36 cellular contexts compared by ENCODE assay signal in genomic region chr14:101579372-101580080, GRCh38. TPM values are rescaled to one million over a fixed set of nuclear protein-coding genes. Genes with fewer than 3 reads are reported as not detected.
"Had no signal": no experiment of that assay in that cellular context is flagged by ENCODE, and none has a peak within 500 bp of the region (broad histone marks: within the 10 kb centered on the region; RNA-seq: fewer than 3 reads in every experiment).

No MANE protein-coding gene starts in this region.

- H3K27ac ChIP-seq: brain microvascular endothelial cell, KMS-11, Peyer's patch, VCaP had no signal

- H3K36me3 Mint-ChIP-seq: activated naive CD8-positive, alpha-beta T cell treated with anti-CD3 and anti-CD28 coated beads for 36 hours had no signal

- H3K9ac ChIP-seq: KMS-11 had no signal

- H3K9me3 ChIP-seq: Peyer's patch had no signal

- H3K4me3 ChIP-seq: Peyer's patch had no signal

- H3K4me1 Mint-ChIP-seq: activated B cell treated with CpG ODN at 0.5 μM for 24 hours; activated naive CD8-positive, alpha-beta T cell treated with anti-CD3 and anti-CD28 coated beads for 36 hours; activated T-helper 17 cell treated with anti-CD3 and anti-CD28 coated beads, Interleukin-2, amount 50 U/mL, for 72 hours had no signal

- H3K4me1 ChIP-seq: Peyer's patch had no signal

- H3K27me3 ChIP-seq: brain microvascular endothelial cell, Peyer's patch had no signal

- H3K4me3 Mint-ChIP-seq: activated B cell treated with CpG ODN at 0.5 μM for 24 hours; activated CD8-positive, alpha-beta T cell treated with anti-CD3 and anti-CD28 coated beads for 36 hours; activated naive CD8-positive, alpha-beta T cell treated with anti-CD3 and anti-CD28 coated beads for 36 hours; activated T-cell treated with anti-CD3 and anti-CD28 coated beads, Interleukin-2, amount 50 U/mL, for 72 hours; activated T-helper 17 cell treated with anti-CD3 and anti-CD28 coated beads, Interleukin-2, amount 50 U/mL, for 72 hours had no signal

- H3K27ac Mint-ChIP-seq: activated B cell treated with CpG ODN at 0.5 μM for 24 hours; activated CD8-positive, alpha-beta T cell treated with anti-CD3 and anti-CD28 coated beads for 36 hours; activated naive CD8-positive, alpha-beta T cell treated with anti-CD3 and anti-CD28 coated beads for 36 hours; activated T-cell treated with anti-CD3 and anti-CD28 coated beads, Interleukin-2, amount 50 U/mL, for 72 hours; activated T-helper 17 cell treated with anti-CD3 and anti-CD28 coated beads, Interleukin-2, amount 50 U/mL, for 72 hours had no signal

- DNase-seq: activated B cell treated with CpG ODN at 0.5 μM for 24 hours; activated CD4-positive, alpha-beta T cell treated with anti-CD3 and anti-CD28 coated beads for 48 hours; activated CD4-positive, CD25-positive, alpha-beta regulatory T cell treated with anti-CD3 and anti-CD28 coated beads, Interleukin-2, amount 50 U/mL, for 72 hours; activated CD8-positive, alpha-beta T cell treated with anti-CD3 and anti-CD28 coated beads for 36 hours; activated effector memory CD4-positive, alpha-beta T cell treated with anti-CD3 and anti-CD28 coated beads, Interleukin-2, amount 50 U/mL, for 16 hours; activated naive CD4-positive, alpha-beta T cell; activated naive CD4-positive, alpha-beta T cell treated with anti-CD3 and anti-CD28 coated beads, Interleukin-2, amount 50 U/mL, for 16 hours; activated naive CD8-positive, alpha-beta T cell treated with anti-CD3 and anti-CD28 coated beads for 36 hours; activated T-cell treated with anti-CD3 and anti-CD28 coated beads, Interleukin-2, amount 50 U/mL, for 1 hour; activated T-cell treated with anti-CD3 and anti-CD28 coated beads, Interleukin-2, amount 50 U/mL, for 72 hours; amniotic stem cell; aorta; brain microvascular endothelial cell; MM.1S; MV-4-11; NCI-H1092; NCI-H1436 treated with DMSO at 0.1 percent for 48 hours; NCI-H1694 treated with DMSO at 0.1 percent for 48 hours; NCI-H2029; NCI-H345; NCI-H524 treated with DMSO at 0.1 percent for 48 hours; NK-92 treated with Interleukin-12 subunit alpha and Interleukin-12 subunit beta, amount 100 ng/mL, for 24 hours; PC-3; RPMI8226; SIG-M5; T-helper 1 cell; T-helper 2 cell; T-helper 9 cell had no signal

- H3K4me2 ChIP-seq: KMS-11 had no signal

- H3K36me3 ChIP-seq: brain microvascular endothelial cell, Peyer's patch had no signal

- H3K27me3 Mint-ChIP-seq: activated B cell treated with CpG ODN at 0.5 μM for 24 hours; activated CD8-positive, alpha-beta T cell treated with anti-CD3 and anti-CD28 coated beads for 36 hours; activated naive CD8-positive, alpha-beta T cell treated with anti-CD3 and anti-CD28 coated beads for 36 hours; activated T-helper 17 cell treated with anti-CD3 and anti-CD28 coated beads, Interleukin-2, amount 50 U/mL, for 72 hours had no signal

- H3K9me3 Mint-ChIP-seq: activated B cell treated with CpG ODN at 0.5 μM for 24 hours; activated CD8-positive, alpha-beta T cell treated with anti-CD3 and anti-CD28 coated beads for 36 hours; activated naive CD8-positive, alpha-beta T cell treated with anti-CD3 and anti-CD28 coated beads for 36 hours; activated T-cell treated with anti-CD3 and anti-CD28 coated beads, Interleukin-2, amount 50 U/mL, for 72 hours; activated T-helper 17 cell treated with anti-CD3 and anti-CD28 coated beads, Interleukin-2, amount 50 U/mL, for 72 hours had no signal

RNA-seq across cellular contexts. Expression of gene DIO3, which starts 18.2 kb away (rescaled TPM):
- total RNA-seq: activated B cell treated with CpG ODN at 0.5 μM for 24 hours; activated CD8-positive, alpha-beta memory T cell treated with anti-CD3 and anti-CD28 coated beads for 36 hours; activated CD8-positive, alpha-beta T cell treated with anti-CD3 and anti-CD28 coated beads for 36 hours; activated naive CD8-positive, alpha-beta T cell treated with anti-CD3 and anti-CD28 coated beads for 36 hours; activated T-cell treated with anti-CD3 and anti-CD28 coated beads, Interleukin-2, amount 50 U/mL, for 72 hours; activated T-helper 17 cell treated with anti-CD3 and anti-CD28 coated beads, Interleukin-2, amount 50 U/mL, for 72 hours; LHCN-M2; NCI-H460; SK-MEL-5 had no signal
